ENCODE assay signal across 8 cellular contexts in the genomic region with DNA sequence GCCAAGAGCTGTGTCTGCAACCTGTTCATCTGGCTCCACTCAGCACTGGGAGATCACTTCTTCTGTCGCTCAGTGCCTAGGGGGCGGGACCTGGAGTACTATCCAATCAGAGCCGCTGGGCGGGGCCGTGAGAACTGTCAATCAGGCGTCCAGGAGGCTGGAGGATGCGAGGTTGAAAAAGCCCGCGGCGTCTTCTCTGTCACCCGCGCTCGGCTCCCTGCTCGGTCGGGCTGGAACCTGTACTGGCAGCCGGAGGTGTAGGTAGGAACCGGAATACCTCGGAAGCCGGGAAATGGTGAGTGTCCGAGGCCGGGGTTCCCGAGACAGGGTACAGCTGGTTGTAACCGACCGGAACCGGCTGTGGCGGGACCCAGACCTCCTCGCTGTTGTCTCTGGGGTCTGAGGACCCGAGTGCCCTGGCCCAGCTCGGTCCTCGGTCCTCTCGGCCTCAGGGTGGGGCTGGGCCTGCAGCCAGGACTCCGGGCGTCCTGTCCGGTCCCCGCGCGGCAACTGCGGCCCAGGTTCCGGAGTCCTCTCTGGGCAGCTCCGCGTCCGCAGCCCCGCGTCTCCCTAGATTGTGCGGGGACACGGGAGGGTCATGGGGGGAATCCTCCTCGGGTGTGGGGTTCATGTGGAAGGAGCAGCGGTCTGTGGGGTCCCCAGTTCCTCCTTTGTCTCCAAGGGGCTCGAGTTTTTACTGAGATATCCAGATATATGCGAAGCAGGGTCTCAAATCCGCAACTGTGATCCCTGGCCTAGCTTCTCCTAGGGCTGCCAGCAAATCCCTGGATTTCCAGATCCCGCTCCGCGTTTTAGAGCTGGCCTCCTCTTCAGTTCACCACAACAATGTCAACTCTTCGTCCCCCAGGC. TPM values are rescaled to one million over a fixed set of nuclear protein-coding genes. Genes with fewer than 3 reads are reported as not detected.
DNase-seq lines count a peak whose midpoint lies in the region; ATAC-seq and TF ChIP-seq lines count a peak whose summit lies in the region.

No MANE protein-coding gene starts in this region.

- TF ChIP-seq EP300 in ovary (IDR thresholded peaks at IDR 0.05) = no peak

- H3K9me3 Mint-ChIP-seq in activated naive CD8-positive, alpha-beta T cell (ENCODE audit: low read depth) = peaks cover 3% of the 10 kb centered on the region

- peak; percentile 100 for ATAC-seq in Right ventricle myocardium inferior

- peak; percentile 96 for DNase-seq in HEK293T (ENCODE audit: extremely low spot score)
- DNase-seq in MV-4-11 (lab: John Stamatoyannopoulos, UW) = peak; percentile 90
- DNase-seq in SKM-1 (lab: John Stamatoyannopoulos, UW; ENCODE audit: unreplicated experiment) = peak; percentile 90
- peak; percentile 96 for DNase-seq in Right ventricle myocardium inferior (ENCODE audit: missing footprints)
- peak; percentile 95 to 97 (median 96) for DNase-seq in ovary
- DNase-seq in thyroid gland = peak; percentile 99

- H3K27me3 ChIP-seq in ovary (no peaks in the 10 kb centered on the region), thyroid gland (no peaks in the 10 kb centered on the region)

- TF ChIP-seq CTCF in ovary (IDR thresholded peaks at IDR 0.05) (no peak), thyroid gland (IDR thresholded peaks at IDR 0.05) (no peak)

- peaks cover 6% of the 10 kb centered on the region for H3K27me3 Mint-ChIP-seq in activated naive CD8-positive, alpha-beta T cell

- no peaks in the 10 kb centered on the region for H3K36me3 Mint-ChIP-seq in activated naive CD8-positive, alpha-beta T cell

- CTCF ChIA-PET in HEK293T (lab: Yijun Ruan, JAX) = interaction anchor here (0.6 to 1.4 kb wide), 2 partner anchors 51 to 1247 kb away, joined by 3 to 4 read pairs; no protein-coding TSS in a partner anchor

- H3K36me3 ChIP-seq in ES-I3 (ENCODE audit: insufficient read depth, low read length) (no peaks in the 10 kb centered on the region), ovary (no peaks in the 10 kb centered on the region), thyroid gland (no peaks in the 10 kb centered on the region)

- WGBS in ovary, 3 donors = 0 to 1% (median 0%) methylated on average over 48 to 55 of the region's 55 CpGs
- WGBS in thyroid gland, 2 donors = 0 to 7% methylated on average over 11 to 12 of the region's 55 CpGs

- POLR2A ChIA-PET in HEK293T (lab: Yijun Ruan, JAX) = interaction anchor here (1.1 to 1.8 kb wide), 4 partner anchors 12 to 187 kb away, joined by 3 to 8 read pairs (median 6); no protein-coding TSS in a partner anchor

- H3K9ac ChIP-seq in ES-I3 (ENCODE audit: low read depth, low read length) = peak overlapping the region; percentile 73

- H3K27ac ChIP-seq in ovary = peak overlapping the region in 1 of 2 donors; percentile 19
- peak overlapping the region in 1 of 3 donors; percentile 44 for H3K27ac ChIP-seq in thyroid gland

- H3K9me3 ChIP-seq in ES-I3 (ENCODE audit: control insufficient read depth, insufficient read depth, low read length) = no peaks in the 10 kb centered on the region
- no peaks in the 10 kb centered on the region for H3K9me3 ChIP-seq in ovary
- H3K9me3 ChIP-seq in thyroid gland = no peaks in the 10 kb centered on the region

- intact Hi-C loops in Right ventricle myocardium inferior (cut with DNase I) (no loop called here), ovary (cut with DNase I) (no loop called here), thyroid gland (cut with DNase I) (no loop called here)

- H3K4me1 ChIP-seq in ES-I3 (ENCODE audit: insufficient read depth, low read length) (no peaks in the 10 kb centered on the region), ovary (ENCODE audit: insufficient read depth) (peaks cover 1% of the 10 kb centered on the region), thyroid gland (peaks cover 4 to 8% of the 10 kb centered on the region in 2 donors)

- H3K4me3 Mint-ChIP-seq in activated naive CD8-positive, alpha-beta T cell = peak overlapping the region; percentile 83

- peaks cover 3% of the 10 kb centered on the region for H3K4me1 Mint-ChIP-seq in activated naive CD8-positive, alpha-beta T cell (ENCODE audit: low read depth)

- H3K4me3 ChIP-seq in ovary (peak overlapping the region; percentile 60), thyroid gland (replicated peaks in 1 of 3) (peak overlapping the region; percentile 48 to 53 (median 48))

- no peak overlapping the region for H3K27ac Mint-ChIP-seq in activated naive CD8-positive, alpha-beta T cell

- TF ChIP-seq POLR2A in ovary (IDR thresholded peaks at IDR 0.05) = no peak
- TF ChIP-seq POLR2A in thyroid gland (IDR thresholded peaks at IDR 0.05) = peak in 1 of 2 donors; percentile 30

TF ChIP-seq in HEK293T, 16 proteins besides CTCF, POLR2A, EP300 and RAD21:
- TF ChIP-seq, protein P1, sequence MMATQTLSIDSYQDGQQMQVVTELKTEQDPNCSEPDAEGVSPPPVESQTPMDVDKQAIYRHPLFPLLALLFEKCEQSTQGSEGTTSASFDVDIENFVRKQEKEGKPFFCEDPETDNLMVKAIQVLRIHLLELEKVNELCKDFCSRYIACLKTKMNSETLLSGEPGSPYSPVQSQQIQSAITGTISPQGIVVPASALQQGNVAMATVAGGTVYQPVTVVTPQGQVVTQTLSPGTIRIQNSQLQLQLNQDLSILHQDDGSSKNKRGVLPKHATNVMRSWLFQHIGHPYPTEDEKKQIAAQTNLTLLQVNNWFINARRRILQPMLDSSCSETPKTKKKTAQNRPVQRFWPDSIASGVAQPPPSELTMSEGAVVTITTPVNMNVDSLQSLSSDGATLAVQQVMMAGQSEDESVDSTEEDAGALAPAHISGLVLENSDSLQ (IDR thresholded peaks at IDR 0.05) = peak; percentile 98
- no peak for TF ChIP-seq BHLHE40 (IDR thresholded peaks at IDR 0.05; ENCODE audit: borderline replicate concordance)

RNA-seq across cellular contexts. Expression of a gene that starts 42.6 kb away (rescaled TPM):
- 4.9 TPM for total RNA-seq in Right ventricle myocardium inferior
- 10 to 100 TPM; 16.3 to 31.5 (median 17.9) TPM for total RNA-seq in ovary
- polyA plus RNA-seq in ovary = 10 to 100 TPM; 14.4 to 16.1 TPM
- 10 to 100 TPM; 14.5 to 24.3 (median 21.7) TPM for total RNA-seq in thyroid gland
